Comparison of ENCODE assay signal across 1 cellular context in the genomic region with DNA sequence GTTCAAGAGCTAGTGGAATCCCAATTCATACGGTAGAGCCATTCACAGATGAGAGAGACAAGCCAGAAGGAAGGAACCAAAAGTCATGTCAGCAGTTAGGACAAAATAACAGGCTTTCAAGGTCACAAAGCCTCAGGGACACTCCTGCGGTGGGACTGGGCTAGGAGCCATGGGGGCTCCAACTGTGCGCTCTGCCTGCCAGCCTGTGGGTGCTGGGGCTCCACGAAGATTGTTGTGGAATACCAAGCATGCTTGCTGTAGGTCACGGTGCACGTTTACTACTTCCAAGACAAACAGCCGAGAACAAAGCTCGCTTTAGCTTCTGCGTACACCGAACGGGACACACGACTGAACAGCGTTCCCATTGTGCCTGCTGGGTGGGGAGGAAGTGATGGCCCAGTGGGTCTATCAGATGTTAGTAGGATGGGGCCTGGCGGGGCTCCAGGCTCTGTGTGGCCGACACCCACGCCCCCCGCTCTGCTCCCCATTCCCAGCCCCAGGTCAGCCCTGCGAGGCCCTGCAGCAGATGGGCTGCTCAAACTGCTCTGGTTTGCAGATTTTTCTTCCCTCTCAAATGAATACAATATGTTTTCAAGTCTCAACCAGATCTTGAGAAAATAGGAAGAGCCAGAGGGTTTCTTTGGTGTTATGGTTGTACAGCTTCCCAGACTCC.
TF ChIP-seq lines count a peak whose summit lies in the region.

No MANE protein-coding gene starts in this region.

TF ChIP-seq in HepG2, 621 proteins besides CTCF, POLR2A, EP300 and RAD21 (continued from another document and continues in another):
- TF ChIP-seq ZNF784 (CRISPR knock-in tag; IDR thresholded peaks at IDR 0.05; ENCODE audit: borderline replicate concordance), result 0 out of 2 replicates have a peak, but pooled peaks have one; percentile 64
- TF ChIP-seq ELF1 (CRISPR knock-in tag; IDR thresholded peaks at IDR 0.05), result peak; percentile 53; the same call in 1 of the 2 replicates
- TF ChIP-seq DNMT1 (CRISPR knock-in tag; IDR thresholded peaks at IDR 0.05), result 0 out of 2 replicates have a peak, but pooled peaks have one; percentile 23
- peak; percentile 80 for TF ChIP-seq ETV5 (CRISPR knock-in tag; IDR thresholded peaks at IDR 0.05; ENCODE audit: borderline replicate concordance)
- TF ChIP-seq SRSF4 (IDR thresholded peaks at IDR 0.05; ENCODE audit: low read depth, low read length, poor library complexity, severe bottlenecking), result no peak
- no peak for TF ChIP-seq ZNF335 (CRISPR knock-in tag; IDR thresholded peaks at IDR 0.05)
- no peak for TF ChIP-seq MATR3 (CRISPR knock-in tag; IDR thresholded peaks at IDR 0.05)
- TF ChIP-seq SALL2 (CRISPR knock-in tag; IDR thresholded peaks at IDR 0.05), result no peak; the same call in 1 of the 2 replicates
- no peak for TF ChIP-seq NKX3-1 (CRISPR knock-in tag; IDR thresholded peaks at IDR 0.05)
- TF ChIP-seq MEF2D (CRISPR knock-in tag; IDR thresholded peaks at IDR 0.05), result peak; percentile 81
- peak; percentile 37; the same call in 1 of the 2 replicates for TF ChIP-seq THAP9 (CRISPR knock-in tag; IDR thresholded peaks at IDR 0.05; ENCODE audit: borderline replicate concordance)
- peak; percentile 40; the same call in 1 of the 2 replicates for TF ChIP-seq ATF3 (CRISPR knock-in tag; IDR thresholded peaks at IDR 0.05)
- no peak for TF ChIP-seq PLSCR1 (CRISPR knock-in tag; IDR thresholded peaks at IDR 0.05; ENCODE audit: borderline replicate concordance)
- TF ChIP-seq HNRNPL (IDR thresholded peaks at IDR 0.05; ENCODE audit: low read depth, low read length), result no peak
- no peak; the same call in 1 of the 2 replicates for TF ChIP-seq ATF1 (CRISPR knock-in tag; IDR thresholded peaks at IDR 0.05)
- no peak for TF ChIP-seq GTF2F1 (IDR thresholded peaks at IDR 0.05; ENCODE audit: low read length)
- TF ChIP-seq, protein P1, sequence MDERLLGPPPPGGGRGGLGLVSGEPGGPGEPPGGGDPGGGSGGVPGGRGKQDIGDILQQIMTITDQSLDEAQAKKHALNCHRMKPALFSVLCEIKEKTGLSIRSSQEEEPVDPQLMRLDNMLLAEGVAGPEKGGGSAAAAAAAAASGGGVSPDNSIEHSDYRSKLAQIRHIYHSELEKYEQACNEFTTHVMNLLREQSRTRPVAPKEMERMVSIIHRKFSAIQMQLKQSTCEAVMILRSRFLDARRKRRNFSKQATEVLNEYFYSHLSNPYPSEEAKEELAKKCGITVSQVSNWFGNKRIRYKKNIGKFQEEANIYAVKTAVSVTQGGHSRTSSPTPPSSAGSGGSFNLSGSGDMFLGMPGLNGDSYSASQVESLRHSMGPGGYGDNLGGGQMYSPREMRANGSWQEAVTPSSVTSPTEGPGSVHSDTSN (CRISPR knock-in tag; IDR thresholded peaks at IDR 0.05), result no peak
- TF ChIP-seq ZMAT3 (CRISPR knock-in tag; conservative IDR thresholded peaks at IDR 0.05), result 0 out of 2 replicates have a peak, but pooled peaks have one; percentile 54
- no peak for TF ChIP-seq NFKBIZ (CRISPR knock-in tag; IDR thresholded peaks at IDR 0.05)
- TF ChIP-seq ZNF839 (CRISPR knock-in tag; IDR thresholded peaks at IDR 0.05; ENCODE audit: borderline replicate concordance), result no peak
- no peak for TF ChIP-seq ZNF232 (CRISPR knock-in tag; IDR thresholded peaks at IDR 0.05; ENCODE audit: borderline replicate concordance)
- TF ChIP-seq ZNF17 (CRISPR knock-in tag; IDR thresholded peaks at IDR 0.05), result no peak
- TF ChIP-seq, protein P2, sequence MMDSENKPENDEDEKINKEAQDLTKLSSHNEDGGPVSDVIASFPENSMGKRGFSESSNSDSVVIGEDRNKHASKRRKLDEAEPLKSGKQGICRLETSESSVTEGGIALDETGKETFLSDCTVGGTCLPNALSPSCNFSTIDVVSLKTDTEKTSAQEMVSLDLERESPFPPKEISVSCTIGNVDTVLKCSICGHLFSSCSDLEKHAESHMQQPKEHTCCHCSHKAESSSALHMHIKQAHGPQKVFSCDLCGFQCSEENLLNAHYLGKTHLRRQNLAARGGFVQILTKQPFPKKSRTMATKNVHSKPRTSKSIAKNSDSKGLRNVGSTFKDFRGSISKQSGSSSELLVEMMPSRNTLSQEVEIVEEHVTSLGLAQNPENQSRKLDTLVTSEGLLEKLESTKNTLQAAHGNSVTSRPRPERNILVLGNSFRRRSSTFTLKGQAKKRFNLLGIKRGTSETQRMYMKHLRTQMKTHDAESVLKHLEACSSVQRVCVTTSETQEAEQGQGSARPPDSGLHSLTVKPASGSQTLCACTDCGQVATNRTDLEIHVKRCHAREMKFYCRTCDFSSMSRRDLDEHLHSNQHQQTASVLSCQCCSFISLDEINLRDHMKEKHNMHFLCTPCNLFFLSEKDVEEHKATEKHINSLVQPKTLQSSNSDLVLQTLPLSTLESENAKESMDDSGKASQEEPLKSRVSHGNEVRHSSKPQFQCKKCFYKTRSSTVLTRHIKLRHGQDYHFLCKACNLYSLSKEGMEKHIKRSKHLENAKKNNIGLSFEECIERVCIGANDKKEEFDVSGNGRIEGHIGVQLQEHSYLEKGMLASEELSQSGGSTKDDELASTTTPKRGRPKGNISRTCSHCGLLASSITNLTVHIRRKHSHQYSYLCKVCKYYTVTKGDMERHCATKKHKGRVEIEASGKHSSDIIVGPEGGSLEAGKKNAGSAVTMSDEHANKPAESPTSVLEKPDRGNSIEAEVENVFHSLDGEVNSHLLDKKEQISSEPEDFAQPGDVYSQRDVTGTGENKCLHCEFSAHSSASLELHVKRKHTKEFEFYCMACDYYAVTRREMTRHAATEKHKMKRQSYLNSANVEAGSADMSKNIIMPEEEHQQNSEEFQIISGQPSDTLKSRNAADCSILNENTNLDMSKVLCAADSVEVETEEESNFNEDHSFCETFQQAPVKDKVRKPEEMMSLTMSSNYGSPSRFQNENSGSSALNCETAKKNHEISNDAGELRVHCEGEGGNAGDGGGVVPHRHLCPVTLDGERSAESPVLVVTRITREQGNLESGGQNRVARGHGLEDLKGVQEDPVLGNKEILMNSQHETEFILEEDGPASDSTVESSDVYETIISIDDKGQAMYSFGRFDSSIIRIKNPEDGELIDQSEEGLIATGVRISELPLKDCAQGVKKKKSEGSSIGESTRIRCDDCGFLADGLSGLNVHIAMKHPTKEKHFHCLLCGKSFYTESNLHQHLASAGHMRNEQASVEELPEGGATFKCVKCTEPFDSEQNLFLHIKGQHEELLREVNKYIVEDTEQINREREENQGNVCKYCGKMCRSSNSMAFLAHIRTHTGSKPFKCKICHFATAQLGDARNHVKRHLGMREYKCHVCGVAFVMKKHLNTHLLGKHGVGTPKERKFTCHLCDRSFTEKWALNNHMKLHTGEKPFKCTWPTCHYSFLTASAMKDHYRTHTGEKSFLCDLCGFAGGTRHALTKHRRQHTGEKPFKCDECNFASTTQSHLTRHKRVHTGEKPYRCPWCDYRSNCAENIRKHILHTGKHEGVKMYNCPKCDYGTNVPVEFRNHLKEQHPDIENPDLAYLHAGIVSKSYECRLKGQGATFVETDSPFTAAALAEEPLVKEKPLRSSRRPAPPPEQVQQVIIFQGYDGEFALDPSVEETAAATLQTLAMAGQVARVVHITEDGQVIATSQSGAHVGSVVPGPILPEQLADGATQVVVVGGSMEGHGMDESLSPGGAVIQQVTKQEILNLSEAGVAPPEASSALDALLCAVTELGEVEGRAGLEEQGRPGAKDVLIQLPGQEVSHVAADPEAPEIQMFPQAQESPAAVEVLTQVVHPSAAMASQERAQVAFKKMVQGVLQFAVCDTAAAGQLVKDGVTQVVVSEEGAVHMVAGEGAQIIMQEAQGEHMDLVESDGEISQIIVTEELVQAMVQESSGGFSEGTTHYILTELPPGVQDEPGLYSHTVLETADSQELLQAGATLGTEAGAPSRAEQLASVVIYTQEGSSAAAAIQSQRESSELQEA (CRISPR knock-in tag; IDR thresholded peaks at IDR 0.05; ENCODE audit: not compliant biosample characterization), result no peak
- TF ChIP-seq ARID4A (CRISPR knock-in tag; IDR thresholded peaks at IDR 0.05; ENCODE audit: borderline replicate concordance), result peak; percentile 70; the same call in 1 of the 2 replicates
- no peak for TF ChIP-seq ZNF720 (CRISPR knock-in tag; IDR thresholded peaks at IDR 0.05)
- peak; percentile 67; the same call in 1 of the 2 replicates for TF ChIP-seq REPIN1 (CRISPR knock-in tag; IDR thresholded peaks at IDR 0.05; ENCODE audit: borderline replicate concordance, low read depth)
- TF ChIP-seq, protein P3, sequence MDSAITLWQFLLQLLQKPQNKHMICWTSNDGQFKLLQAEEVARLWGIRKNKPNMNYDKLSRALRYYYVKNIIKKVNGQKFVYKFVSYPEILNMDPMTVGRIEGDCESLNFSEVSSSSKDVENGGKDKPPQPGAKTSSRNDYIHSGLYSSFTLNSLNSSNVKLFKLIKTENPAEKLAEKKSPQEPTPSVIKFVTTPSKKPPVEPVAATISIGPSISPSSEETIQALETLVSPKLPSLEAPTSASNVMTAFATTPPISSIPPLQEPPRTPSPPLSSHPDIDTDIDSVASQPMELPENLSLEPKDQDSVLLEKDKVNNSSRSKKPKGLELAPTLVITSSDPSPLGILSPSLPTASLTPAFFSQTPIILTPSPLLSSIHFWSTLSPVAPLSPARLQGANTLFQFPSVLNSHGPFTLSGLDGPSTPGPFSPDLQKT (CRISPR knock-in tag; IDR thresholded peaks at IDR 0.05; ENCODE audit: borderline replicate concordance), result no peak
- TF ChIP-seq DR1 (CRISPR knock-in tag; IDR thresholded peaks at IDR 0.05), result no peak
- TF ChIP-seq ZNF333 (CRISPR knock-in tag; IDR thresholded peaks at IDR 0.05; ENCODE audit: borderline replicate concordance), result no peak; the same call in 1 of the 2 replicates
- peak; percentile 50; the same call in 1 of the 2 replicates for TF ChIP-seq GZF1 (CRISPR knock-in tag; IDR thresholded peaks at IDR 0.05)
- peak; percentile 95 for TF ChIP-seq FOXO1 (CRISPR knock-in tag; IDR thresholded peaks at IDR 0.05)
- TF ChIP-seq TARDBP (CRISPR knock-in tag; IDR thresholded peaks at IDR 0.05), result 0 out of 2 replicates have a peak, but pooled peaks have one; percentile 78
- TF ChIP-seq MXD4 (CRISPR knock-in tag; IDR thresholded peaks at IDR 0.05), result no peak
- no peak for TF ChIP-seq KLF13 (CRISPR knock-in tag; IDR thresholded peaks at IDR 0.05)
- peak; percentile 65 for TF ChIP-seq SP5 (CRISPR knock-in tag; IDR thresholded peaks at IDR 0.05; ENCODE audit: borderline replicate concordance, low read depth)
